Comparison of ENCODE assay signal across 9 cellular contexts in the genomic region with DNA sequence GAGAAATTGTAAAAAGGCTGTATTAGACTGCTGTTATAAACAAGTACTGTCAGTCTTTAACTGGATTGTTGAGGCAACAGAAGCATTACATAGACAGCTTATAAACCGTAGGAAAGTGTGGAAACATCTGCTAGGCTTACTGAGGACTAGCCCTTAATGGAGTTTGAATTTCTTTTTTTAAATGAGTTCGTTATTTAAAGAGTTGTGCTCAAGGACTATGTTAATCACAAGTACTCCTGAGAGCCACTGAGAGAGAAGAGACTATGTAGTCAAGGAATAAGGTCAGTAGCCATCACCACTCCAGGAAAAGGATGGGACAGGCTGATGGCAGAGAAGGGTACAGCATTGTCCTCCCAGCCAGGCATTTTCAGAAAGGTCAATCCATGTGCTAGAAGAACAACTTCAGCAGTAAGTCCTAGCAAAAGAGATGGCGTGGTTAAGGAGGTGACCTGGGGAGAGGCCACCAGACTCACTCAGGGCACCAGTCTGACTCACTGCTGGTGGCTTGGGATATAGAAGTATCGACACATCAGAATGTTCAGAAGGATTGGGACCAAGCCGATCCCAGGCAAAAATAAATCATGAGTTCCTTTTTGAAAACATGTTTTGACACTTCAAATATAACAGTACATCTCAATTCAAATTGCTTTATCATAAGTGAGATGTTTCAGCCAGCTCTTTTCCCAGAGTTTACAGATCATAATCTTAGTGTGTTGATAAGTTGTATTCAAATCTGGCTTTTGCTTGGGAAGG. TPM values are rescaled to one million over a fixed set of nuclear protein-coding genes. Genes with fewer than 3 reads are reported as not detected.
DNase-seq lines count a peak whose midpoint lies in the region; ATAC-seq and TF ChIP-seq lines count a peak whose summit lies in the region.
"Had no signal": no experiment of that assay in that cellular context is flagged by ENCODE, and none has a peak within 500 bp of the region (broad histone marks: within the 10 kb centered on the region; RNA-seq: fewer than 3 reads in every experiment).

No MANE protein-coding gene starts in this region.

- H3K9me3 Mint-ChIP-seq in CD8-positive, alpha-beta memory T cell, result no peaks in the 10 kb centered on the region
- no peaks in the 10 kb centered on the region for H3K9me3 Mint-ChIP-seq in activated CD8-positive, alpha-beta T cell treated with anti-CD3 and anti-CD28 coated beads for 36 hours

- peaks cover 40 to 64% (median 56%) of the 10 kb centered on the region in 3 donors for H3K4me1 Mint-ChIP-seq in CD8-positive, alpha-beta memory T cell
- H3K4me1 Mint-ChIP-seq in activated CD8-positive, alpha-beta T cell treated with anti-CD3 and anti-CD28 coated beads for 36 hours (ENCODE audit: low read depth), result peaks cover 42% of the 10 kb centered on the region

- POLR2A ChIA-PET in CD8-positive, alpha-beta memory T cell (lab: Charles Lee), result interaction anchor here (0.7 kb wide), 1 partner anchor 78 kb away, joined by 7 read pairs; no protein-coding TSS in a partner anchor
- POLR2A ChIA-PET in activated CD8-positive, alpha-beta T cell treated with anti-CD3 and anti-CD28 coated beads for 36 hours (lab: Charles Lee), result interaction anchor here (0.9 to 4.4 kb wide), 4 partner anchors 9 to 58 kb away, joined by 4 to 22 read pairs (median 6); partner anchors contain the start of gene SLC18B1

- peak overlapping the region in 1 of 2 donors; percentile 14 for H3K9ac ChIP-seq in colonic mucosa (ENCODE audit: low read depth in 2 of 2, low read length in 2 of 2)

- H3K9me3 ChIP-seq in CD8-positive, alpha-beta memory T cell (ENCODE audit: low read length), result no peaks in the 10 kb centered on the region
- no peaks in the 10 kb centered on the region for H3K9me3 ChIP-seq in colonic mucosa

- peak overlapping the region in 1 of 7 donors; percentile 32 for H3K4me3 Mint-ChIP-seq in CD8-positive, alpha-beta memory T cell
- H3K4me3 Mint-ChIP-seq in activated CD8-positive, alpha-beta T cell treated with anti-CD3 and anti-CD28 coated beads for 36 hours, result no peak overlapping the region

- CTCF ChIA-PET in CD8-positive, alpha-beta memory T cell (lab: Charles Lee), result no interaction called here
- CTCF ChIA-PET in activated CD8-positive, alpha-beta T cell treated with anti-CD3 and anti-CD28 coated beads for 36 hours (lab: Charles Lee), result no interaction called here

- H3K27me3 Mint-ChIP-seq in CD8-positive, alpha-beta memory T cell, result no peaks in the 10 kb centered on the region
- no peaks in the 10 kb centered on the region for H3K27me3 Mint-ChIP-seq in activated CD8-positive, alpha-beta T cell treated with anti-CD3 and anti-CD28 coated beads for 36 hours

- H3K27ac ChIP-seq in CD8-positive, alpha-beta memory T cell (ENCODE audit: low read depth, low read length), result no peak overlapping the region
- no peak overlapping the region for H3K27ac ChIP-seq in colonic mucosa

- peak; percentile 5 for ATAC-seq in activated CD8-positive, alpha-beta T cell treated with anti-CD3 and anti-CD28 coated beads for 36 hours
- ATAC-seq in left colon (peak; percentile 9), GM18511 (IDR thresholded peaks at IDR 0.05; ENCODE audit: unreplicated experiment) (no peak), HG03159 (IDR thresholded peaks at IDR 0.05; ENCODE audit: unreplicated experiment) (no peak)

- intact Hi-C loops in activated CD8-positive, alpha-beta T cell treated with anti-CD3 and anti-CD28 coated beads for 36 hours (cut with micrococcal nuclease), result loop anchor here (5.0 kb wide), 1 partner anchor 141 kb away; no protein-coding TSS in a partner anchor
- intact Hi-C loops in left colon (cut with DNase I, micrococcal nuclease), result no loop called here
- intact Hi-C loops in colonic mucosa (cut with DNase I), result loop anchor here (10.0 kb wide), 1 partner anchor 694 kb away; no protein-coding TSS in a partner anchor

- peaks cover 29% of the 10 kb centered on the region for H3K36me3 ChIP-seq in CD8-positive, alpha-beta memory T cell (ENCODE audit: insufficient read depth, low read length)
- peaks cover 11% of the 10 kb centered on the region for H3K36me3 ChIP-seq in colonic mucosa

- H3K27ac Mint-ChIP-seq in CD8-positive, alpha-beta memory T cell, result peak overlapping the region; percentile 50 to 93 (median 76)
- peak overlapping the region; percentile 53 for H3K27ac Mint-ChIP-seq in activated CD8-positive, alpha-beta T cell treated with anti-CD3 and anti-CD28 coated beads for 36 hours

- no peak for DNase-seq in CD8-positive, alpha-beta memory T cell
- DNase-seq in HT-29 (ENCODE audit: low spot score) (peak; percentile 54), left colon (no peak), colonic mucosa (no peak), 8988T (no peak)
- peak; percentile 21 for DNase-seq in activated CD8-positive, alpha-beta T cell treated with anti-CD3 and anti-CD28 coated beads for 36 hours

- H3K27me3 ChIP-seq in CD8-positive, alpha-beta memory T cell (ENCODE audit: insufficient read depth, low read length, poor library complexity, severe bottlenecking), result no peaks in the 10 kb centered on the region
- H3K27me3 ChIP-seq in colonic mucosa, result no peaks in the 10 kb centered on the region

- peaks cover 27% of the 10 kb centered on the region for H3K4me1 ChIP-seq in CD8-positive, alpha-beta memory T cell (ENCODE audit: insufficient read depth, low read length)
- peaks cover 4% of the 10 kb centered on the region for H3K4me1 ChIP-seq in colonic mucosa

- H3K4me3 ChIP-seq in CD8-positive, alpha-beta memory T cell (ENCODE audit: low read length), result no peak overlapping the region
- H3K4me3 ChIP-seq in colonic mucosa, result no peak overlapping the region
- H3K4me3 ChIP-seq: lung had no signal

- no peak for TF ChIP-seq CTCF in activated CD8-positive, alpha-beta T cell treated with anti-CD3 and anti-CD28 coated beads for 36 hours (IDR thresholded peaks at IDR 0.05)
- no peak for TF ChIP-seq CTCF in colonic mucosa (IDR thresholded peaks at IDR 0.05)

- H3K36me3 Mint-ChIP-seq in CD8-positive, alpha-beta memory T cell, result peaks cover 14 to 43% (median 21%) of the 10 kb centered on the region in 3 donors
- peaks cover 37% of the 10 kb centered on the region for H3K36me3 Mint-ChIP-seq in activated CD8-positive, alpha-beta T cell treated with anti-CD3 and anti-CD28 coated beads for 36 hours (ENCODE audit: low read depth)

RNA-seq across cellular contexts. Expression of gene RPS12, which starts 6.4 kb away (rescaled TPM):
- 1,000 to 10,000 TPM; 1,945 to 2,001 TPM for total RNA-seq in CD8-positive, alpha-beta memory T cell
- 2,302 TPM for polyA plus RNA-seq in CD8-positive, alpha-beta memory T cell
- 1,453 and 1,505 TPM in 2 replicates for total RNA-seq in HT-29 (2014; rRNA removed; shearing (Covaris generic))
- 1,000 to 10,000 TPM; 2,058 to 2,107 TPM for total RNA-seq in activated CD8-positive, alpha-beta T cell treated with anti-CD3 and anti-CD28 coated beads for 36 hours
- total RNA-seq in left colon (100 to 1,000 TPM; 733 to 792 TPM), colonic mucosa (100 to 1,000 TPM; 829 to 885 TPM)

RNA-seq across cellular contexts. Expression of gene SLC18B1, which starts 22.4 kb away (rescaled TPM):
- 1 to 10 TPM; 7.1 to 7.3 TPM for total RNA-seq in CD8-positive, alpha-beta memory T cell
- polyA plus RNA-seq in CD8-positive, alpha-beta memory T cell, result 14.7 TPM
- total RNA-seq in HT-29 (2014; rRNA removed; shearing (Covaris generic)), result 10.2 and 10.7 TPM in 2 replicates
- total RNA-seq in activated CD8-positive, alpha-beta T cell treated with anti-CD3 and anti-CD28 coated beads for 36 hours, result 1 to 10 TPM; 7.0 to 8.5 TPM
- 10 to 100 TPM; 13.4 to 17.1 TPM for total RNA-seq in left colon
- total RNA-seq in colonic mucosa, result 10 to 100 TPM; 11.1 to 11.8 TPM

Comparison
In these comparisons a context has a peak if more than half of its experiments do, and no peak if none do; other contexts are left out.
1. DNase-seq: peak in HT-29 (single experiment) and activated CD8-positive, alpha-beta T cell treated with anti-CD3 and anti-CD28 coated beads for 36 hours (single experiment); none in CD8-positive, alpha-beta memory T cell (0 of 5), left colon (0 of 2), colonic mucosa (single experiment) and 8988T (single experiment).
2. ATAC-seq: peak in activated CD8-positive, alpha-beta T cell treated with anti-CD3 and anti-CD28 coated beads for 36 hours (single experiment) and left colon (single experiment); none in GM18511 (single experiment) and HG03159 (single experiment).
3. intact Hi-C loops: an anchor here in activated CD8-positive, alpha-beta T cell treated with anti-CD3 and anti-CD28 coated beads for 36 hours (5.0 kb wide) and colonic mucosa (10.0 kb wide); none called in left colon.